1 cellular context compared by ENCODE assay signal in genomic region chr20:62407221-62407992, GRCh38.
TF ChIP-seq lines count a peak whose summit lies in the region.

Gene CABLES2 (minus strand): TSS chr20:62407285. CDS start chr20:62407276, 9 bp downstream.

TF ChIP-seq in HEK293, 187 proteins besides CTCF, POLR2A, EP300 and RAD21 (continued from another document and continues in another):
- TF ChIP-seq TSHZ1 (tag by site-specific recombination; IDR thresholded peaks at IDR 0.05; ENCODE audit: borderline replicate concordance) (peak; percentile 64; the same call in 1 of the 2 replicates), ZNF202 (tag by site-specific recombination; IDR thresholded peaks at IDR 0.05; ENCODE audit: borderline replicate concordance) (no peak), ZSCAN18 (tag by site-specific recombination; IDR thresholded peaks at IDR 0.05) (0 out of 2 replicates have a peak, but pooled peaks have one; percentile 63), ELK4 (IDR thresholded peaks at IDR 0.05; ENCODE audit: borderline replicate concordance, low read depth, low read length) (no peak), ZIC2 (tag by site-specific recombination; IDR thresholded peaks at IDR 0.05) (peak; percentile 93), ZNF747 (tag by site-specific recombination; IDR thresholded peaks at IDR 0.05) (no peak), ZNF350 (tag by site-specific recombination; IDR thresholded peaks at IDR 0.05) (no peak), HOXC10 (CRISPR knock-in tag; IDR thresholded peaks at IDR 0.05) (no peak), PRDM2 (tag by site-specific recombination; IDR thresholded peaks at IDR 0.05; ENCODE audit: borderline replicate concordance) (no peak), ZBTB7A (tag by site-specific recombination; IDR thresholded peaks at IDR 0.05; ENCODE audit: low read depth) (peak; percentile 96), ZNF26 (tag by site-specific recombination; IDR thresholded peaks at IDR 0.05) (no peak), ZSCAN30 (tag by site-specific recombination; IDR thresholded peaks at IDR 0.05) (peak; percentile 88), ZNF311 (tag by site-specific recombination; IDR thresholded peaks at IDR 0.05; ENCODE audit: borderline replicate concordance) (no peak), SCRT2 (tag by site-specific recombination; IDR thresholded peaks at IDR 0.05) (peak; percentile 51), PRDM1 (tag by site-specific recombination; IDR thresholded peaks at IDR 0.05) (no peak), SETDB1 (IDR thresholded peaks at IDR 0.05; ENCODE audit: insufficient read length, low read length) (no peak), ZNF398 (tag by site-specific recombination; IDR thresholded peaks at IDR 0.05) (peak; percentile 45), ZNF571 (tag by site-specific recombination; IDR thresholded peaks at IDR 0.05) (no peak), BCL6B (tag by site-specific recombination; IDR thresholded peaks at IDR 0.05) (no peak), ZFP69B (tag by site-specific recombination; IDR thresholded peaks at IDR 0.05) (peak; percentile 87), HOXA7 (CRISPR knock-in tag; IDR thresholded peaks at IDR 0.05; ENCODE audit: borderline replicate concordance) (no peak), EGR2 (tag by site-specific recombination; IDR thresholded peaks at IDR 0.05; ENCODE audit: low read depth) (peak; percentile 67), ZNF585B (tag by site-specific recombination; IDR thresholded peaks at IDR 0.05) (no peak), SP3 (tag by site-specific recombination; IDR thresholded peaks at IDR 0.05) (peak; percentile 95), ZNF10 (tag by site-specific recombination; IDR thresholded peaks at IDR 0.05) (peak; percentile 70; the same call in 1 of the 2 replicates), ZNF112 (tag by site-specific recombination; IDR thresholded peaks at IDR 0.05) (no peak), ZNF248 (tag by site-specific recombination; IDR thresholded peaks at IDR 0.05) (no peak), ZNF548 (tag by site-specific recombination; IDR thresholded peaks at IDR 0.05) (no peak), ZNF549 (tag by site-specific recombination; IDR thresholded peaks at IDR 0.05) (no peak), ZNF521 (tag by site-specific recombination; IDR thresholded peaks at IDR 0.05) (no peak), ZNF529 (tag by site-specific recombination; IDR thresholded peaks at IDR 0.05; ENCODE audit: insufficient replicate concordance) (no peak), ZBTB10 (tag by site-specific recombination; IDR thresholded peaks at IDR 0.05) (peak; percentile 95), ZNF580 (tag by site-specific recombination; IDR thresholded peaks at IDR 0.05) (peak; percentile 88), ZNF18 (tag by site-specific recombination; IDR thresholded peaks at IDR 0.05) (0 out of 2 replicates have a peak, but pooled peaks have one; percentile 21), ZNF239 (tag by site-specific recombination; IDR thresholded peaks at IDR 0.05) (no peak), ZNF114 (tag by site-specific recombination; IDR thresholded peaks at IDR 0.05) (no peak)
